ENCODE assay signal across 20 cellular contexts in the genomic region with DNA sequence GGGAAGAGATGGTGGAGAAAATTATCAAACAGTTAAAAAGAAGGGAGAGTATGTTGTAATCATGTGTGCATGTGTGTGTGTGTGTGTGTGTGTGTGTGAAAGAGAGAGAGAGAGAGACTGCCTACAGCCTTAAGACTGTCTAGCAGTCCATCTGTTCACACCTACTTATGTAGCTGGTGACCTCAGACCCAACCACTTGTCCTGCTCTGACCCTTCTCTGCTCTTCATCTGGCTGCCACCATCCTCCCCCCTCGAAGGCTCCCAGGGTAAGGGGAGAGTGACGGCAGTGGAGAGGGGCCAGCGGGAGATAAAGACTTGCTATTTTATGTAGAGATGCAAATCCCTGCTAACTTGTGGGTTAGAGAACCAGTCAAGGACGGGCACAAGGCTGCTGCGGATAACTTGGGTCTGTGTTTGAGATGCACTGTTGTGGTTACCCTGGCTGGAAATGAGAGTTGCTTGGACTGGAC. TPM values are rescaled to one million over a fixed set of nuclear protein-coding genes. Genes with fewer than 3 reads are reported as not detected.
DNase-seq lines count a peak whose midpoint lies in the region; ATAC-seq, FAIRE-seq and TF ChIP-seq lines count a peak whose summit lies in the region.
"Had no signal": no experiment of that assay in that cellular context is flagged by ENCODE, and none has a peak within 500 bp of the region (broad histone marks: within the 10 kb centered on the region; RNA-seq: fewer than 3 reads in every experiment).

No MANE protein-coding gene starts in this region.

- H3K36me3 Mint-ChIP-seq in natural killer cell treated with Interleukin-12 subunit alpha and Interleukin-12 subunit beta and Interleukin-15 and Interleukin-18, amount 100 ng/mL, for 72 hours = no peaks in the 10 kb centered on the region
- H3K36me3 Mint-ChIP-seq: naive thymus-derived CD8-positive, alpha-beta T cell had no signal

- peaks cover 11 to 18% (median 15%) of the 10 kb centered on the region in 4 donors for H3K4me1 ChIP-seq in esophagus muscularis mucosa

- FAIRE-seq in GM12892 (lab: Jason Lieb, UNC) = peak; percentile 73

- peaks cover 0 to 31% (median 0%) of the 10 kb centered on the region in 4 donors for H3K27me3 ChIP-seq in esophagus muscularis mucosa
- H3K27me3 ChIP-seq: BLaER1, Peyer's patch had no signal

- intact Hi-C loops in esophagus muscularis mucosa (cut with DNase I) = loop anchor here (5.0 kb wide), 2 partner anchors 72 to 103 kb away; no protein-coding TSS in a partner anchor

- H3K9me3 ChIP-seq in esophagus muscularis mucosa = no peaks in the 10 kb centered on the region
- H3K9me3 ChIP-seq: BLaER1, suprapubic skin had no signal

- no peak for TF ChIP-seq EP300 in esophagus muscularis mucosa (IDR thresholded peaks at IDR 0.05)

- peaks cover 4 to 12% of the 10 kb centered on the region in 2 donors for H3K27me3 Mint-ChIP-seq in natural killer cell treated with Interleukin-12 subunit alpha and Interleukin-12 subunit beta and Interleukin-15 and Interleukin-18, amount 100 ng/mL, for 72 hours

- no peaks in the 10 kb centered on the region for H3K9me3 Mint-ChIP-seq in natural killer cell treated with Interleukin-12 subunit alpha and Interleukin-12 subunit beta and Interleukin-15 and Interleukin-18, amount 100 ng/mL, for 72 hours

- H3K36me3 ChIP-seq in esophagus muscularis mucosa = no peaks in the 10 kb centered on the region
- H3K36me3 ChIP-seq: BLaER1, brain microvascular endothelial cell, Peyer's patch, suprapubic skin had no signal

- TF ChIP-seq POLR2A in GM12892 (IDR thresholded peaks at IDR 0.05; ENCODE audit: low read depth, low read length) = no peak
- no peak for TF ChIP-seq POLR2A in esophagus muscularis mucosa (IDR thresholded peaks at IDR 0.05; ENCODE audit: low read depth)

- peak overlapping the region; percentile 9 to 18 for H3K27ac Mint-ChIP-seq in natural killer cell treated with Interleukin-12 subunit alpha and Interleukin-12 subunit beta and Interleukin-15 and Interleukin-18, amount 100 ng/mL, for 72 hours
- H3K27ac Mint-ChIP-seq: naive thymus-derived CD8-positive, alpha-beta T cell had no signal

- peaks cover 15 to 28% of the 10 kb centered on the region in 2 donors for H3K4me1 Mint-ChIP-seq in natural killer cell treated with Interleukin-12 subunit alpha and Interleukin-12 subunit beta and Interleukin-15 and Interleukin-18, amount 100 ng/mL, for 72 hours (ENCODE audit: low read depth in 2 of 2)

- WGBS in esophagus muscularis mucosa = 50% methylated on average over 5 of the region's 5 CpGs

- peak overlapping the region; percentile 6 for H3K4me3 Mint-ChIP-seq in natural killer cell treated with Interleukin-12 subunit alpha and Interleukin-12 subunit beta and Interleukin-15 and Interleukin-18, amount 100 ng/mL, for 72 hours

- ATAC-seq in natural killer cell treated with Interleukin-12 subunit alpha and Interleukin-12 subunit beta and Interleukin-15 and Interleukin-18, amount 100 ng/mL, for 72 hours = peak; percentile 52 to 77
- ATAC-seq in HG02610 (IDR thresholded peaks at IDR 0.05; ENCODE audit: unreplicated experiment) = no peak
- ATAC-seq: activated CD4-positive, CD25-positive, alpha-beta regulatory T cell treated with anti-CD3 and anti-CD28 coated beads, Interleukin-2, amount 50 U/mL, for 24 hours; naive thymus-derived CD8-positive, alpha-beta T cell had no signal

- DNase-seq in GM12892 (ENCODE audit: insufficient read length) (no peak), MV-4-11 (lab: John Stamatoyannopoulos, UW) (peak; percentile 48), esophagus muscularis mucosa (ENCODE audit: extremely low spot score) (peak; percentile 83), NOMO-1 treated with dmso at 0.1 percent for 144 hours (lab: John Stamatoyannopoulos, UW; ENCODE audit: unreplicated experiment) (no peak)
- no peak for DNase-seq in natural killer cell treated with Interleukin-12 subunit alpha and Interleukin-12 subunit beta and Interleukin-15 and Interleukin-18, amount 100 ng/mL, for 72 hours (ENCODE audit: low spot score)
- no peak for DNase-seq in stimulated activated CD4-positive, alpha-beta T cell treated with anti-CD3 and anti-CD28 coated beads, Interleukin-4, amount 100 ng/mL, for 4 hours
- DNase-seq: activated naive CD4-positive, alpha-beta T cell treated with Interleukin-2 at 50 U/mL for 16 hours; brain microvascular endothelial cell; DND-41; HCEC 1CT; hippocampal formation; naive thymus-derived CD8-positive, alpha-beta T cell; NCI-H1930; NCI-H526 treated with DMSO at 0.1 percent for 48 hours; Peyer's patch; SW 1271 had no signal

- TF ChIP-seq CTCF in esophagus muscularis mucosa (IDR thresholded peaks at IDR 0.05) = no peak

- H3K4me3 ChIP-seq in esophagus muscularis mucosa = no peak overlapping the region
- H3K4me3 ChIP-seq: BLaER1, Peyer's patch, suprapubic skin had no signal

- no peak overlapping the region for H3K27ac ChIP-seq in esophagus muscularis mucosa (replicated peaks in 1 of 4)
- H3K27ac ChIP-seq: BLaER1, brain microvascular endothelial cell, Peyer's patch, suprapubic skin had no signal

RNA-seq across cellular contexts. Expression of a gene that starts 24.9 kb away (rescaled TPM):
- 15.5 TPM for polyA plus RNA-seq in GM12892 (2012; ENCODE audit: missing spikeins)
- total RNA-seq in esophagus muscularis mucosa = 1 to 10 TPM; 2.2 to 4.0 (median 3.5) TPM
- total RNA-seq in natural killer cell treated with Interleukin-12 subunit alpha and Interleukin-12 subunit beta and Interleukin-15 and Interleukin-18, amount 100 ng/mL, for 72 hours = 100 to 1,000 TPM in 1 of 2 donors, 10 to 100 TPM in 1; 20.3 to 104 TPM

Comparison
In these comparisons a context has a peak if more than half of its experiments do, and no peak if none do; other contexts are left out.
1. DNase-seq: peak in MV-4-11 (single experiment) and esophagus muscularis mucosa (single experiment); none in GM12892 (single experiment), natural killer cell treated with Interleukin-12 subunit alpha and Interleukin-12 subunit beta and Interleukin-15 and Interleukin-18, amount 100 ng/mL, for 72 hours (single experiment), stimulated activated CD4-positive, alpha-beta T cell treated with anti-CD3 and anti-CD28 coated beads, Interleukin-4, amount 100 ng/mL, for 4 hours (0 of 2) and NOMO-1 treated with dmso at 0.1 percent for 144 hours (single experiment).
2. RNA of a gene that starts 24.9 kb away (total RNA-seq): 20.3 to 104 TPM in natural killer cell treated with Interleukin-12 subunit alpha and Interleukin-12 subunit beta and Interleukin-15 and Interleukin-18, amount 100 ng/mL, for 72 hours; 2.2 to 4.0 TPM in esophagus muscularis mucosa; every median in the first group is over 4 times any median in the second.